ENCODE assay signal across 8 cellular contexts in the genomic region with DNA sequence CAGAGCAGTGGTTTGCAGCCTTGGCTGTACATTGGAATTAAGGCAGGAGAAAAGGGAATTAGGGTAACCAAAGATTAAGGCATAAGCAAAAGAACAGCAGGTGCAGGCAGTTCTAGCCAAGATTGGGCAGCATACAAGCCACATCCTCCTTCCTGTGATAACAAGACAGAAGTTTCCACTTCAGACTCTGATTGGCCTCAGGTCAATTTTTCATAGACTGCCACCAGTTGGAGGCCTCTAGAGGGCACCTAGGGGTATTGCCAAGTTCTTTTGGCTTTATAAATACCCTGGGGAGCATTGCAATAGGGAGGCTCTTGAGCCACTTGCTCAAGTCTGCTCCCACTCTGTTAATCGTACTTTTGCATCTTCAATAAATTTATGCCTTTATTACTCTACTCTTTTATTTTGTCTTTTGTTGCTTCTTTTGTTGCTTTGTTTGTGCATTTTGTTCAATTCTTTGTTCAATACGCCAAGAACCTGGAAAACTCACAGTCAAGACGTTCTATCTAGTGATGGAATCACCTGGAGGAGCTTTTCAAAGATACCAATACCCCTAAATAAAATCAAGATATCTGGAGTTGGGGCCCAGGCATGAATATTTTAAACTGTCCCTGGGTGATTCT.
DNase-seq lines count a peak whose midpoint lies in the region; ATAC-seq and TF ChIP-seq lines count a peak whose summit lies in the region.

No MANE protein-coding gene starts in this region.

- H3K27me3 ChIP-seq in RWPE2 (ENCODE audit: insufficient read depth, poor library complexity, severe bottlenecking), result no peaks in the 10 kb centered on the region

- no peaks in the 10 kb centered on the region for H3K36me3 ChIP-seq in RWPE2 (ENCODE audit: low read depth)

- DNase-seq in AML-193 (lab: John Stamatoyannopoulos, UW) (peak; percentile 17 to 53), RWPE2 (ENCODE audit: low spot score) (no peak), iPS-NIHi11 (ENCODE audit: low spot score) (peak; percentile 53)
- DNase-seq in activated effector memory CD4-positive, alpha-beta T cell treated with Interleukin-2 at 50 U/mL for 16 hours, result peak; percentile 52
- peak; percentile 44 for DNase-seq in stimulated activated CD8-positive, alpha-beta memory T cell treated with anti-CD3 and anti-CD28 coated beads, Interleukin-15, amount 100 ng/mL, for 1 hour (ENCODE audit: low read depth)

- ATAC-seq in GM18909 (IDR thresholded peaks at IDR 0.05; ENCODE audit: poor library complexity, unreplicated experiment) (peak; percentile 88), HG03460 (IDR thresholded peaks at IDR 0.05; ENCODE audit: unreplicated experiment) (peak; percentile 88), RWPE2 (ENCODE audit: low read depth) (peak; percentile 89), HG02840 (IDR thresholded peaks at IDR 0.05; ENCODE audit: low FRiP score, unreplicated experiment) (no peak)

- no peaks in the 10 kb centered on the region for H3K9me3 ChIP-seq in RWPE2 (ENCODE audit: severe bottlenecking)

- H3K4me3 ChIP-seq in RWPE2 (ENCODE audit: severe bottlenecking), result no peak overlapping the region

- H3K4me1 ChIP-seq in RWPE2 (ENCODE audit: insufficient read depth, poor library complexity, severe bottlenecking), result no peaks in the 10 kb centered on the region

- TF ChIP-seq CTCF in RWPE2 (IDR thresholded peaks at IDR 0.05; ENCODE audit: poor library complexity, severe bottlenecking), result peak; percentile 79

- no peak overlapping the region for H3K27ac ChIP-seq in RWPE2 (ENCODE audit: poor library complexity, severe bottlenecking)
